8 cellular contexts compared by ENCODE assay signal in the genomic region with DNA sequence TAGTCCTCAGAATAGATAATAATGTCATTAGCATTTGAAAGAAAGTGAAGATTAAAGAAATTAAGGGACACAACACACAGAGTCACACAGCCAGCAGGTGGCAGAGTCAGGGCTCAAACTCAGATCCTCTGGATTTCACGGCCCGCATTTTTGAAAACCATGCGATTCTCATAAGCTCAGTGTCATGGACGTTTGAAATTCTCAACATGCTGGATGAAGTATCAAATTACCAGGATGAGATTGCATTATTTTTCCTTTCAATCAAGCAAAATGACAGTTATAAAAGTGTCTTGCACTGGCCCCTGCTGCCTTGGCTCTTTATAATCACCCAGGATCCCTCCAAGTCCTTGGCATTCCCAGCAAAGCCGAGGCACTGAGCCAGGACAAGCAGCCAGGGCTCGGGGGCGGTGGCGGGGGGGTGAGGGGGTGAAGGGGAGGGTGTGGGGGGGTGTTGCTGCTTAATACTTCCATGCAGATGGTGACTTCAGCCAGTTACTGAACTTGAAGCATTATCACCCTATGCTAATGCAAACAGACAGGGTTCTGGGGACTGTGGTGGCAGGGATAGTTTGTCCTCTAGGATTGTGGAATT. TPM values are rescaled to one million over a fixed set of nuclear protein-coding genes. Genes with fewer than 3 reads are reported as not detected.
DNase-seq lines count a peak whose midpoint lies in the region; ATAC-seq lines count a peak whose summit lies in the region.

No MANE protein-coding gene starts in this region.

- peak in 1 of 2 donors; percentile 56 for ATAC-seq in CD4-positive, CD25-positive, alpha-beta regulatory T cell (ENCODE audit: low read depth in 2 of 2)
- ATAC-seq in HG03378 (IDR thresholded peaks at IDR 0.05; ENCODE audit: unreplicated experiment), result no peak
- no peak for ATAC-seq in GM19023 (IDR thresholded peaks at IDR 0.05; ENCODE audit: unreplicated experiment)

- peak overlapping the region in 1 of 3 donors; percentile 88 for H3K27ac Mint-ChIP-seq in CD4-positive, CD25-positive, alpha-beta regulatory T cell

- DNase-seq in CD4-positive, CD25-positive, alpha-beta regulatory T cell, result peak; percentile 18 to 68 (median 40)
- DNase-seq in HT-29 (ENCODE audit: low spot score), result peak; percentile 55
- peak; percentile 67 to 83 for DNase-seq in SJCRH30
- DNase-seq in activated naive CD4-positive, alpha-beta T cell treated with anti-CD3 and anti-CD28 coated beads, Interleukin-2, amount 50 U/mL, for 16 hours, result peak; percentile 67
- DNase-seq in glomerular visceral epithelial cell (ENCODE audit: extremely low spot score), result peak; percentile 41
- DNase-seq in pulmonary artery endothelial cell (ENCODE audit: low read depth, low spot score), result peak; percentile 37

- peaks cover 0 to 1% (median 0%) of the 10 kb centered on the region in 7 donors for H3K9me3 Mint-ChIP-seq in CD4-positive, CD25-positive, alpha-beta regulatory T cell

- H3K4me1 Mint-ChIP-seq in CD4-positive, CD25-positive, alpha-beta regulatory T cell, result no peaks in the 10 kb centered on the region

- no peaks in the 10 kb centered on the region for H3K36me3 ChIP-seq in CD4-positive, CD25-positive, alpha-beta regulatory T cell (ENCODE audit: control insufficient read depth, insufficient read depth, low read length)
- no peaks in the 10 kb centered on the region for H3K36me3 ChIP-seq in SJCRH30

- no peak overlapping the region for H3K4me3 Mint-ChIP-seq in CD4-positive, CD25-positive, alpha-beta regulatory T cell

- H3K27me3 ChIP-seq in CD4-positive, CD25-positive, alpha-beta regulatory T cell (ENCODE audit: control insufficient read depth, insufficient read depth, low read length), result peaks cover 3% of the 10 kb centered on the region
- H3K27me3 ChIP-seq in SJCRH30, result no peaks in the 10 kb centered on the region

- H3K27me3 Mint-ChIP-seq in CD4-positive, CD25-positive, alpha-beta regulatory T cell, result peaks cover 15% of the 10 kb centered on the region

- no peaks in the 10 kb centered on the region for H3K36me3 Mint-ChIP-seq in CD4-positive, CD25-positive, alpha-beta regulatory T cell

- H3K9me3 ChIP-seq in CD4-positive, CD25-positive, alpha-beta regulatory T cell (ENCODE audit: control insufficient read depth in 2 of 2, low read length in 2 of 2), result no peaks in the 10 kb centered on the region
- no peaks in the 10 kb centered on the region for H3K9me3 ChIP-seq in SJCRH30 (replicated peaks)

- no peaks in the 10 kb centered on the region for H3K4me1 ChIP-seq in CD4-positive, CD25-positive, alpha-beta regulatory T cell (ENCODE audit: control insufficient read depth, insufficient read depth, low read length, poor library complexity, severe bottlenecking)
- H3K4me1 ChIP-seq in SJCRH30, result peaks cover 4% of the 10 kb centered on the region

- H3K4me3 ChIP-seq in CD4-positive, CD25-positive, alpha-beta regulatory T cell (ENCODE audit: low read depth, low read length), result no peak overlapping the region
- H3K4me3 ChIP-seq in SJCRH30, result peak overlapping the region; percentile 36

- no peak overlapping the region for H3K27ac ChIP-seq in CD4-positive, CD25-positive, alpha-beta regulatory T cell (ENCODE audit: insufficient read depth, low read length, poor library complexity, severe bottlenecking)
- peak overlapping the region; percentile 37 for H3K27ac ChIP-seq in SJCRH30

RNA-seq across cellular contexts. Expression of a gene that starts 6.6 kb away (rescaled TPM):
- total RNA-seq in CD4-positive, CD25-positive, alpha-beta regulatory T cell, result 3.4 TPM
- polyA plus RNA-seq in CD4-positive, CD25-positive, alpha-beta regulatory T cell, result 1 to 10 TPM; 2.2 to 4.2 (median 3.3) TPM
- 0.61 and 1.1 TPM in 2 replicates for total RNA-seq in HT-29 (2014; rRNA removed; shearing (Covaris generic))
- 64.2 and 66.0 TPM in 2 replicates for total RNA-seq in SJCRH30 (2014; rRNA removed; shearing (Covaris generic))
- total RNA-seq in pulmonary artery endothelial cell, result 22.4 TPM in 2 replicates

RNA-seq across cellular contexts. Expression of a gene that starts 32.2 kb away (rescaled TPM):
- not detected for total RNA-seq in CD4-positive, CD25-positive, alpha-beta regulatory T cell
- not detected for polyA plus RNA-seq in CD4-positive, CD25-positive, alpha-beta regulatory T cell
- total RNA-seq in HT-29 (2014; rRNA removed; shearing (Covaris generic)), result not detected in 2 replicates
- not detected in 2 replicates for total RNA-seq in SJCRH30 (2014; rRNA removed; shearing (Covaris generic))
- total RNA-seq in pulmonary artery endothelial cell, result 0.33 and 0.39 TPM in 2 replicates

RNA-seq across cellular contexts. Expression of a gene that starts 49.6 kb away (rescaled TPM):
- total RNA-seq in CD4-positive, CD25-positive, alpha-beta regulatory T cell, result 7.1 TPM
- under 1 TPM; 0.29 to 0.90 (median 0.48) TPM for polyA plus RNA-seq in CD4-positive, CD25-positive, alpha-beta regulatory T cell
- 0.29 TPM in 1 of 2 replicates, not detected in the other for total RNA-seq in HT-29 (2014; rRNA removed; shearing (Covaris generic))
- 14.0 and 16.7 TPM in 2 replicates for total RNA-seq in SJCRH30 (2014; rRNA removed; shearing (Covaris generic))
- 1.1 and 1.3 TPM in 2 replicates for total RNA-seq in pulmonary artery endothelial cell
